In the genomic region with DNA sequence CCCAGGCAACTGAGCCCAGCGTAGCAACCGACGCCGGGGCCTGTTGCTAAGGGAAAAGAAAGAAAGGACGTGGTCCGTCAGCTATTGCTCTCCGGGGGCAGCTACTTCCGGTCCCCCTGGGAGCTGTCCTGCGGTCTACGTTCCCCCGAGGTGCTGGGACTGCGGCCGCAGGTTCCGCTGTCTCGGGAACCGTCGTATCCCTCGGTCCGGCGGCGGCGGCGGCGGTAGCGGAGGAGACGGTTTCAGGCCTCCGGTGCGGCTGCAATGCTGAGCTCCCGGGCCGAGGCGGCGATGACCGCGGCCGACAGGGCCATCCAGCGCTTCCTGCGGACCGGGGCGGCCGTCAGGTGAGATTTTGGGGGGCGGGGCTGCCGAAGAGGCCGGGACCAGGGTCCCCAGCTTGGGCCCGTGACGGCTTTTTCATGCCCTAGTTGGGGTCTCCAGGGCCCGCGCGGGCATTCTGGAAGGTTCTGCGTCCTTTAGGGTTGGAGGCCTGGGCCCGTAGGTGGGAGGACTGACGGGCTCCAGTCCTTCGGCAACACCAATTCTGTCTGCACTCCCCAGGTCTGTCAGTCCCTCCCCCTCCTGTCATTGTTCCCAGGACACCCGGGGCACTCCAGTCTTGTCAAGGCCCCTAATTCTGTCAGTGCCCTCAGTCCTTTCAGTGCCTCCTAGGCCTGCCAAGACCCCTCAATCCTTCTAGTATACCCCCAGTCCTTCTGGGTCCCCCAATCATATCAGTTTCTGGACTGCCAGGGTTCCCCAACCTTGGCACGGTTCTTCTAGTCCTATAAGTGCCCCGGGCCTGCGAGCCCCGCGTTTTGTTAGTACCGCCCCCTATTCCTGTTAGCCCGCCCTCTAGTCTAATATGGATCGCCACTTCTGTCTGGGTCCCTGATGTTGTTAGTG, we compare ENCODE assay signal across 1 cellular context.
TF ChIP-seq lines count a peak whose summit lies in the region.

A gene with protein sequence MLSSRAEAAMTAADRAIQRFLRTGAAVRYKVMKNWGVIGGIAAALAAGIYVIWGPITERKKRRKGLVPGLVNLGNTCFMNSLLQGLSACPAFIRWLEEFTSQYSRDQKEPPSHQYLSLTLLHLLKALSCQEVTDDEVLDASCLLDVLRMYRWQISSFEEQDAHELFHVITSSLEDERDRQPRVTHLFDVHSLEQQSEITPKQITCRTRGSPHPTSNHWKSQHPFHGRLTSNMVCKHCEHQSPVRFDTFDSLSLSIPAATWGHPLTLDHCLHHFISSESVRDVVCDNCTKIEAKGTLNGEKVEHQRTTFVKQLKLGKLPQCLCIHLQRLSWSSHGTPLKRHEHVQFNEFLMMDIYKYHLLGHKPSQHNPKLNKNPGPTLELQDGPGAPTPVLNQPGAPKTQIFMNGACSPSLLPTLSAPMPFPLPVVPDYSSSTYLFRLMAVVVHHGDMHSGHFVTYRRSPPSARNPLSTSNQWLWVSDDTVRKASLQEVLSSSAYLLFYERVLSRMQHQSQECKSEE (plus strand): TSS at position 162 of the 909 bp plus-strand sequence. CDS start 103 bp downstream, at position 265.

TF ChIP-seq in Ishikawa, 13 proteins besides CTCF, POLR2A, EP300 and RAD21 (continued from another document):
- TF ChIP-seq, protein P1, sequence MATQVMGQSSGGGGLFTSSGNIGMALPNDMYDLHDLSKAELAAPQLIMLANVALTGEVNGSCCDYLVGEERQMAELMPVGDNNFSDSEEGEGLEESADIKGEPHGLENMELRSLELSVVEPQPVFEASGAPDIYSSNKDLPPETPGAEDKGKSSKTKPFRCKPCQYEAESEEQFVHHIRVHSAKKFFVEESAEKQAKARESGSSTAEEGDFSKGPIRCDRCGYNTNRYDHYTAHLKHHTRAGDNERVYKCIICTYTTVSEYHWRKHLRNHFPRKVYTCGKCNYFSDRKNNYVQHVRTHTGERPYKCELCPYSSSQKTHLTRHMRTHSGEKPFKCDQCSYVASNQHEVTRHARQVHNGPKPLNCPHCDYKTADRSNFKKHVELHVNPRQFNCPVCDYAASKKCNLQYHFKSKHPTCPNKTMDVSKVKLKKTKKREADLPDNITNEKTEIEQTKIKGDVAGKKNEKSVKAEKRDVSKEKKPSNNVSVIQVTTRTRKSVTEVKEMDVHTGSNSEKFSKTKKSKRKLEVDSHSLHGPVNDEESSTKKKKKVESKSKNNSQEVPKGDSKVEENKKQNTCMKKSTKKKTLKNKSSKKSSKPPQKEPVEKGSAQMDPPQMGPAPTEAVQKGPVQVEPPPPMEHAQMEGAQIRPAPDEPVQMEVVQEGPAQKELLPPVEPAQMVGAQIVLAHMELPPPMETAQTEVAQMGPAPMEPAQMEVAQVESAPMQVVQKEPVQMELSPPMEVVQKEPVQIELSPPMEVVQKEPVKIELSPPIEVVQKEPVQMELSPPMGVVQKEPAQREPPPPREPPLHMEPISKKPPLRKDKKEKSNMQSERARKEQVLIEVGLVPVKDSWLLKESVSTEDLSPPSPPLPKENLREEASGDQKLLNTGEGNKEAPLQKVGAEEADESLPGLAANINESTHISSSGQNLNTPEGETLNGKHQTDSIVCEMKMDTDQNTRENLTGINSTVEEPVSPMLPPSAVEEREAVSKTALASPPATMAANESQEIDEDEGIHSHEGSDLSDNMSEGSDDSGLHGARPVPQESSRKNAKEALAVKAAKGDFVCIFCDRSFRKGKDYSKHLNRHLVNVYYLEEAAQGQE (IDR thresholded peaks at IDR 0.05; ENCODE audit: low read depth) = peak; percentile 31
